Comparison of ENCODE assay signal across 11 cellular contexts in the genomic region with DNA sequence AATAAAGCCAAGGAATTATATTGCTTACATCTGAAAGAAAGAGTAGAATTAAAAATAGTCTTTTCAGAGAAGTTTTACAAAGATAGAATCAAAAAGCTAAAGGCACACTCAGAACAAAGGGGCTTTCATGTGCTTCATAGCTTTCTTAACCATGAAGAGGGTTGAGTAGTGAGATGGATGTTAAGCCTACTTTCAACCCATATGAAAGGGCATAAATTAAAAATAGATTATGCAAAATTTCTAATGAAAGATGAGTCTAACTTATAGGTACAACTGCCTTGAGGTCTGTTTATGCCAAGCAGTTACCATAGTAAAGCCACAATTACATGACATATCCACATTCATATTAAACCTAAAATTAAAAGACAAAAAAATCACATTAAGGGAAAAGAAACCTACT.
A peak's percentile ranks its signal among the peaks of the same experiment; 100 is the strongest.
DNase-seq lines count a peak whose midpoint lies in the region; ATAC-seq lines count a peak whose summit lies in the region.
"Had no signal": no experiment of that assay in that cellular context is flagged by ENCODE, and none has a peak within 500 bp of the region (broad histone marks: within the 10 kb centered on the region; RNA-seq: fewer than 3 reads in every experiment).

No MANE protein-coding gene starts in this region.

- no peak overlapping the region for H3K27ac ChIP-seq in substantia nigra (ENCODE audit: low read depth, low read length, poor library complexity, severe bottlenecking)
- H3K27ac ChIP-seq: esophagus muscularis mucosa had no signal

- no peaks in the 10 kb centered on the region for H3K36me3 Mint-ChIP-seq in activated naive CD8-positive, alpha-beta T cell treated with anti-CD3 and anti-CD28 coated beads for 36 hours

- ATAC-seq in GM18861 (IDR thresholded peaks at IDR 0.05; ENCODE audit: unreplicated experiment) (peak; percentile 84), GM21423 (IDR thresholded peaks at IDR 0.05; ENCODE audit: unreplicated experiment) (peak; percentile 72), HG02943 (IDR thresholded peaks at IDR 0.05; ENCODE audit: low read depth, unreplicated experiment) (peak; percentile 74), HG03469 (IDR thresholded peaks at IDR 0.05; ENCODE audit: unreplicated experiment) (peak; percentile 75)

- no peak overlapping the region for H3K27ac Mint-ChIP-seq in activated naive CD8-positive, alpha-beta T cell treated with anti-CD3 and anti-CD28 coated beads for 36 hours

- H3K4me1 Mint-ChIP-seq in activated naive CD8-positive, alpha-beta T cell treated with anti-CD3 and anti-CD28 coated beads for 36 hours: no peaks in the 10 kb centered on the region

- H3K4me3 Mint-ChIP-seq in activated naive CD8-positive, alpha-beta T cell treated with anti-CD3 and anti-CD28 coated beads for 36 hours: no peak overlapping the region

- no peaks in the 10 kb centered on the region for H3K9me3 Mint-ChIP-seq in activated naive CD8-positive, alpha-beta T cell treated with anti-CD3 and anti-CD28 coated beads for 36 hours

- DNase-seq in activated naive CD4-positive, alpha-beta T cell treated with anti-CD3 and anti-CD28 coated beads, Interleukin-2, amount 50 U/mL, for 16 hours: no peak
- DNase-seq in stimulated activated CD4-positive, alpha-beta T cell treated with anti-CD3 and anti-CD28 coated beads, Interleukin-4, amount 100 ng/mL, for 24 hours: no peak
- DNase-seq in substantia nigra (lab: John Stamatoyannopoulos, UW): no peak
- DNase-seq in activated naive CD8-positive, alpha-beta T cell treated with anti-CD3 and anti-CD28 coated beads for 36 hours: no peak
- DNase-seq: DND-41, occipital lobe had no signal

- peaks cover 7% of the 10 kb centered on the region for H3K27me3 Mint-ChIP-seq in activated naive CD8-positive, alpha-beta T cell treated with anti-CD3 and anti-CD28 coated beads for 36 hours
